1 cellular context compared by ENCODE assay signal in genomic region chr1:39453603-39454002, GRCh38.
TF ChIP-seq lines count a peak whose summit lies in the region.

No MANE protein-coding gene starts in this region.

TF ChIP-seq in WTC11, 78 proteins besides CTCF, POLR2A, EP300 and RAD21 (continued from another document):
- TF ChIP-seq, protein P1, sequence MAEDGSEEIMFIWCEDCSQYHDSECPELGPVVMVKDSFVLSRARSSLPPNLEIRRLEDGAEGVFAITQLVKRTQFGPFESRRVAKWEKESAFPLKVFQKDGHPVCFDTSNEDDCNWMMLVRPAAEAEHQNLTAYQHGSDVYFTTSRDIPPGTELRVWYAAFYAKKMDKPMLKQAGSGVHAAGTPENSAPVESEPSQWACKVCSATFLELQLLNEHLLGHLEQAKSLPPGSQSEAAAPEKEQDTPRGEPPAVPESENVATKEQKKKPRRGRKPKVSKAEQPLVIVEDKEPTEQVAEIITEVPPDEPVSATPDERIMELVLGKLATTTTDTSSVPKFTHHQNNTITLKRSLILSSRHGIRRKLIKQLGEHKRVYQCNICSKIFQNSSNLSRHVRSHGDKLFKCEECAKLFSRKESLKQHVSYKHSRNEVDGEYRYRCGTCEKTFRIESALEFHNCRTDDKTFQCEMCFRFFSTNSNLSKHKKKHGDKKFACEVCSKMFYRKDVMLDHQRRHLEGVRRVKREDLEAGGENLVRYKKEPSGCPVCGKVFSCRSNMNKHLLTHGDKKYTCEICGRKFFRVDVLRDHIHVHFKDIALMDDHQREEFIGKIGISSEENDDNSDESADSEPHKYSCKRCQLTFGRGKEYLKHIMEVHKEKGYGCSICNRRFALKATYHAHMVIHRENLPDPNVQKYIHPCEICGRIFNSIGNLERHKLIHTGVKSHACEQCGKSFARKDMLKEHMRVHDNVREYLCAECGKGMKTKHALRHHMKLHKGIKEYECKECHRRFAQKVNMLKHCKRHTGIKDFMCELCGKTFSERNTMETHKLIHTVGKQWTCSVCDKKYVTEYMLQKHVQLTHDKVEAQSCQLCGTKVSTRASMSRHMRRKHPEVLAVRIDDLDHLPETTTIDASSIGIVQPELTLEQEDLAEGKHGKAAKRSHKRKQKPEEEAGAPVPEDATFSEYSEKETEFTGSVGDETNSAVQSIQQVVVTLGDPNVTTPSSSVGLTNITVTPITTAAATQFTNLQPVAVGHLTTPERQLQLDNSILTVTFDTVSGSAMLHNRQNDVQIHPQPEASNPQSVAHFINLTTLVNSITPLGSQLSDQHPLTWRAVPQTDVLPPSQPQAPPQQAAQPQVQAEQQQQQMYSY (CRISPR knock-in tag; IDR thresholded peaks at IDR 0.05) = no peak
